In the genomic region with DNA sequence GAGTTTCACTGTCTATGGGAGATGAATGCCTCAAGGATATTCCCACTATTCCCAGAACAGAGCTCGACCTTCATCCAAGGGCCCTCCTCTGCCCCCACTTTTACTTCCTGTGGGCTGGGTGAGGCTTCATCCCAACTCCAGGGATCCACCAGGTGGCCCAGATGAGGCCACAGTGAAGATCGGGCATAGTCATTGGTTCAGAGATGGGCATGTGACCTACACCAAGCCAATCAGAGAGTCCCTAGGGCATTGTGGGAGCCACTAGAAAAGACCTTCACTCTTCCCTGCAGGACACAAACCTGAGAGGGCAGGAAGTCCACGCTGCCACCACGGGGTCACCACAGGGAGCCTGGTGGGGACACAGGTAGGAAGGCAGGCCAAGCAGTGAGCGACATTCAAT, we compare ENCODE assay signal across 15 cellular contexts.
"Had no signal": no experiment of that assay in that cellular context is flagged by ENCODE, and none has a peak within 500 bp of the region (broad histone marks: within the 10 kb centered on the region; RNA-seq: fewer than 3 reads in every experiment).

No MANE protein-coding gene starts in this region.

- H3K27ac ChIP-seq: cardiac muscle cell, epithelial cell of prostate, lower lobe of right lung, tibial artery, uterus had no signal

- DNase-seq: activated CD4-positive, alpha-beta T cell treated with anti-CD3 and anti-CD28 coated beads, Interleukin-2, amount 50 U/mL, for 48 hours; amniotic stem cell; endodermal cell; foreskin keratinocyte; hippocampal formation; left colon; lower lobe of right lung; midbrain; retina; stimulated activated naive B cell treated with anti-CD40 and anti-IgM and Interleukin-4, amounts not matched to agents 10 μg/mL and 1 μg/mL and 100 μg/mL, for 72 hours; T1000; tibial artery; uterus had no signal
